10 cellular contexts compared by ENCODE assay signal in the genomic region with DNA sequence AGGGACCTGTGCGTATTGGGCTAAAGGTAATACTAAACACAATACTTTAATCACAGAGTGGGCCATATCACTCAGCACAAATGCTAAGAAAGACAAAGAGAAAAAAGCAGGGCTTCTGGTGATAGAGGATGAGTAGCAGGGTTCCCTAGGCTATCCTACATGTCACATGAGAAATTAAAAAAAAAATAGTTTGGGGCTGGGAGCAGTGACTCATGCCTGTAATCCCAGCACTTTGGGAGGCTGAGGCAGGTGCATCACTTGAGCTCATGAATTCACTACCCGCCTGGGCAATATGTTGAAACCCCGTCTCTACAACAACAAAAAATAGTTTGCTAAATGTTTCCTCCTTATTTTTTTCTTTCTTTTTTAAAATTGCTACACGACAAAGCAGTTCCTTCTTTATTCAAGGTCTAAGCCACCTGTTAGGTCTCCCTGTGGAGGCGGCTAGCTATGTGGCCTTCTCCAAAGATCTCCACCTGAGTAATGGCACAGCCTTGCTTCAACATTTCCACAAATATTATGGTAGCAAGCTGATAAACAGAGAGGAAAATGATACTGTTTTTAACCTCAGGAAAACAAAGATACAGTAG. TPM values are rescaled to one million over a fixed set of nuclear protein-coding genes. Genes with fewer than 3 reads are reported as not detected.
DNase-seq lines count a peak whose midpoint lies in the region; ATAC-seq and TF ChIP-seq lines count a peak whose summit lies in the region.
"Had no signal": no experiment of that assay in that cellular context is flagged by ENCODE, and none has a peak within 500 bp of the region (broad histone marks: within the 10 kb centered on the region; RNA-seq: fewer than 3 reads in every experiment).

No MANE protein-coding gene starts in this region.

- ATAC-seq in activated naive CD8-positive, alpha-beta T cell treated with anti-CD3 and anti-CD28 coated beads, Interleukin-2, amount 50 U/mL, for 24 hours, result no peak
- no peak for ATAC-seq in activated naive CD8-positive, alpha-beta T cell treated with anti-CD3 and anti-CD28 coated beads, Interleukin-2, amount 10 ng/mL, durations not matched to agents 7 days and 5 days (ENCODE audit: low read depth)

- POLR2A ChIA-PET in activated naive CD8-positive, alpha-beta T cell treated with anti-CD3 and anti-CD28 coated beads, Interleukin-2, amount 10 ng/mL, durations not matched to agents 7 days and 5 days (lab: Charles Lee), result interaction anchor here (0.6 to 5.2 kb wide), 11 partner anchors 10 to 378 kb away, joined by 3 to 76 read pairs (median 4); a partner anchor contains a TSS

- H3K4me3 ChIP-seq in kidney epithelial cell (ENCODE audit: low read depth, low read length) (peak overlapping the region; percentile 92), tibial nerve (peak overlapping the region in 3 of 4 donors; percentile 63 to 79 (median 65))

- no peaks in the 10 kb centered on the region for H3K9me3 Mint-ChIP-seq in activated naive CD8-positive, alpha-beta T cell (ENCODE audit: low read depth)
- no peaks in the 10 kb centered on the region for H3K9me3 Mint-ChIP-seq in activated naive CD8-positive, alpha-beta T cell treated with anti-CD3 and anti-CD28 coated beads, Interleukin-2, amount 50 U/mL, for 24 hours
- no peaks in the 10 kb centered on the region for H3K9me3 Mint-ChIP-seq in activated naive CD8-positive, alpha-beta T cell treated with anti-CD3 and anti-CD28 coated beads, Interleukin-2, amount 10 ng/mL, durations not matched to agents 7 days and 5 days

- peak overlapping the region; percentile 7 to 99 (median 65) for H3K27ac ChIP-seq in tibial nerve

- peaks cover 36% of the 10 kb centered on the region for H3K4me1 Mint-ChIP-seq in activated naive CD8-positive, alpha-beta T cell (ENCODE audit: low read depth)
- peaks cover 36% of the 10 kb centered on the region for H3K4me1 Mint-ChIP-seq in activated naive CD8-positive, alpha-beta T cell treated with anti-CD3 and anti-CD28 coated beads, Interleukin-2, amount 50 U/mL, for 24 hours
- peaks cover 36% of the 10 kb centered on the region for H3K4me1 Mint-ChIP-seq in activated naive CD8-positive, alpha-beta T cell treated with anti-CD3 and anti-CD28 coated beads, Interleukin-2, amount 10 ng/mL, durations not matched to agents 7 days and 5 days

- TF ChIP-seq EP300 in tibial nerve (IDR thresholded peaks at IDR 0.05), result no peak

- 81 to 89% methylated on average over 5 of the region's 5 CpGs for WGBS in tibial nerve, 2 donors

- H3K36me3 Mint-ChIP-seq in activated naive CD8-positive, alpha-beta T cell, result peaks cover 12% of the 10 kb centered on the region
- H3K36me3 Mint-ChIP-seq in activated naive CD8-positive, alpha-beta T cell treated with anti-CD3 and anti-CD28 coated beads, Interleukin-2, amount 50 U/mL, for 24 hours (ENCODE audit: low read depth), result peaks cover 48% of the 10 kb centered on the region
- H3K36me3 Mint-ChIP-seq in activated naive CD8-positive, alpha-beta T cell treated with anti-CD3 and anti-CD28 coated beads, Interleukin-2, amount 10 ng/mL, durations not matched to agents 7 days and 5 days, result peaks cover 33% of the 10 kb centered on the region

- DNase-seq in activated naive CD8-positive, alpha-beta T cell treated with anti-CD3 and anti-CD28 coated beads, Interleukin-2, amount 50 U/mL, for 24 hours, result no peak
- no peak for DNase-seq in activated naive CD8-positive, alpha-beta T cell treated with anti-CD3 and anti-CD28 coated beads, Interleukin-2, amount 10 ng/mL, durations not matched to agents 7 days and 5 days
- no peak for DNase-seq in kidney epithelial cell (ENCODE audit: low read depth)
- DNase-seq in tibial nerve (ENCODE audit: low spot score in 2 of 2), result no peak
- no peak for DNase-seq in NCI-H2171 (lab: John Stamatoyannopoulos, UW)
- no peak for DNase-seq in GM10266 (ENCODE audit: extremely low spot score)
- no peak for DNase-seq in middle frontal gyrus (ENCODE audit: extremely low spot score, low spot score)
- DNase-seq: NCI-H1048; stimulated activated CD4-positive, alpha-beta T cell treated with anti-CD3 and anti-CD28 coated beads, Interleukin-2, amount 100 ng/mL, for 48 hours had no signal

- H3K27ac Mint-ChIP-seq in activated naive CD8-positive, alpha-beta T cell, result peak overlapping the region; percentile 16
- H3K27ac Mint-ChIP-seq in activated naive CD8-positive, alpha-beta T cell treated with anti-CD3 and anti-CD28 coated beads, Interleukin-2, amount 50 U/mL, for 24 hours, result no peak overlapping the region
- H3K27ac Mint-ChIP-seq in activated naive CD8-positive, alpha-beta T cell treated with anti-CD3 and anti-CD28 coated beads, Interleukin-2, amount 10 ng/mL, durations not matched to agents 7 days and 5 days, result peak overlapping the region; percentile 26

- no peak overlapping the region for H3K4me3 Mint-ChIP-seq in activated naive CD8-positive, alpha-beta T cell
- no peak overlapping the region for H3K4me3 Mint-ChIP-seq in activated naive CD8-positive, alpha-beta T cell treated with anti-CD3 and anti-CD28 coated beads, Interleukin-2, amount 50 U/mL, for 24 hours
- H3K4me3 Mint-ChIP-seq in activated naive CD8-positive, alpha-beta T cell treated with anti-CD3 and anti-CD28 coated beads, Interleukin-2, amount 10 ng/mL, durations not matched to agents 7 days and 5 days, result no peak overlapping the region

- no peak for TF ChIP-seq POLR2A in tibial nerve (IDR thresholded peaks at IDR 0.05)

- peaks cover 0 to 42% (median 15%) of the 10 kb centered on the region in 4 donors for H3K4me1 ChIP-seq in tibial nerve

- H3K9me3 ChIP-seq in tibial nerve, result no peaks in the 10 kb centered on the region

- no peaks in the 10 kb centered on the region for H3K27me3 Mint-ChIP-seq in activated naive CD8-positive, alpha-beta T cell
- no peaks in the 10 kb centered on the region for H3K27me3 Mint-ChIP-seq in activated naive CD8-positive, alpha-beta T cell treated with anti-CD3 and anti-CD28 coated beads, Interleukin-2, amount 50 U/mL, for 24 hours
- H3K27me3 Mint-ChIP-seq in activated naive CD8-positive, alpha-beta T cell treated with anti-CD3 and anti-CD28 coated beads, Interleukin-2, amount 10 ng/mL, durations not matched to agents 7 days and 5 days, result no peaks in the 10 kb centered on the region

- H3K27me3 ChIP-seq in kidney epithelial cell (ENCODE audit: control insufficient read depth, insufficient read depth, low read length) (no peaks in the 10 kb centered on the region), tibial nerve (no peaks in the 10 kb centered on the region)

- no peak for TF ChIP-seq CTCF in kidney epithelial cell (IDR thresholded peaks at IDR 0.05; ENCODE audit: insufficient read depth, low read length, poor library complexity, severe bottlenecking)
- TF ChIP-seq CTCF in tibial nerve (IDR thresholded peaks at IDR 0.05), result no peak
- no peak for TF ChIP-seq CTCF in GM10266 (IDR thresholded peaks at IDR 0.05; ENCODE audit: control insufficient read depth, insufficient read depth, low read depth, missing control alignments)

- H3K36me3 ChIP-seq in kidney epithelial cell (ENCODE audit: control insufficient read depth, insufficient read depth, low read length) (no peaks in the 10 kb centered on the region), tibial nerve (peaks cover 7 to 43% (median 7%) of the 10 kb centered on the region in 3 donors)

RNA-seq across cellular contexts. Expression of a gene that starts 1.5 kb away (rescaled TPM):
- 100 to 1,000 TPM; 161 to 172 TPM for total RNA-seq in activated naive CD8-positive, alpha-beta T cell treated with anti-CD3 and anti-CD28 coated beads, Interleukin-2, amount 10 ng/mL, durations not matched to agents 7 days and 5 days
- total RNA-seq in kidney epithelial cell, result 80.9 and 178 TPM in 2 replicates
- 100 to 1,000 TPM; 120 to 331 (median 231) TPM for total RNA-seq in tibial nerve

RNA-seq across cellular contexts. Expression of a gene that starts 48.5 kb away (rescaled TPM):
- total RNA-seq in activated naive CD8-positive, alpha-beta T cell treated with anti-CD3 and anti-CD28 coated beads, Interleukin-2, amount 10 ng/mL, durations not matched to agents 7 days and 5 days, result 100 to 1,000 TPM; 302 to 303 TPM
- total RNA-seq in kidney epithelial cell (206 and 222 TPM in 2 replicates), tibial nerve (100 to 1,000 TPM; 235 to 306 (median 258) TPM)
